Comparison of ENCODE assay signal across 17 cellular contexts in genomic region chr11:74697722-74698121, GRCh38. TPM values are rescaled to one million over a fixed set of nuclear protein-coding genes. Genes with fewer than 3 reads are reported as not detected.
DNase-seq lines count a peak whose midpoint lies in the region; ATAC-seq, FAIRE-seq and TF ChIP-seq lines count a peak whose summit lies in the region.
"Had no signal": no experiment of that assay in that cellular context is flagged by ENCODE, and none has a peak within 500 bp of the region (broad histone marks: within the 10 kb centered on the region; RNA-seq: fewer than 3 reads in every experiment).

No MANE protein-coding gene starts in this region.

- H3K4me1 ChIP-seq in Peyer's patch (peaks cover 0 to 15% (median 0%) of the 10 kb centered on the region in 4 donors), colonic mucosa (no peaks in the 10 kb centered on the region), thoracic aorta (ENCODE audit: control insufficient read depth in 1 of 2, low read depth in 2 of 2) (peaks cover 16 to 26% of the 10 kb centered on the region in 2 donors)
- H3K4me1 ChIP-seq in CD4-positive, alpha-beta memory T cell (ENCODE audit: insufficient read depth, low read length): no peaks in the 10 kb centered on the region

- H3K4me3 ChIP-seq in Peyer's patch: no peak overlapping the region
- H3K4me3 ChIP-seq in colonic mucosa: no peak overlapping the region
- peak overlapping the region; percentile 62 for H3K4me3 ChIP-seq in thoracic aorta
- H3K4me3 ChIP-seq in CD4-positive, alpha-beta memory T cell (ENCODE audit: low read length in 2 of 2): no peak overlapping the region
- H3K4me3 ChIP-seq: SJSA1 had no signal

- ATAC-seq in thoracic aorta (ENCODE audit: insufficient number of reproducible peaks, low FRiP score, low read depth) (no peak), GM18502 (IDR thresholded peaks at IDR 0.05; ENCODE audit: poor library complexity, unreplicated experiment) (no peak)
- ATAC-seq: activated T-helper 17 cell treated with anti-CD3 and anti-CD28 coated beads, Interleukin-2, amount 50 U/mL, for 72 hours; natural killer cell; stimulated activated naive CD8-positive, alpha-beta T cell treated with anti-CD3 and anti-CD28 coated beads, Interleukin-15, Interleukin-2, amounts not matched to agents 100 U/mL and 50 U/mL, for 24 hours had no signal

- H3K4me1 Mint-ChIP-seq in CD4-positive, alpha-beta memory T cell: peaks cover 0 to 5% (median 2%) of the 10 kb centered on the region in 4 donors
- H3K4me1 Mint-ChIP-seq: activated CD4-positive, alpha-beta memory T cell treated with anti-CD3 and anti-CD28 coated beads, Interleukin-2, amount 10 ng/mL, durations not matched to agents 7 days and 5 days; activated T-helper 17 cell treated with anti-CD3 and anti-CD28 coated beads, Interleukin-2, amount 50 U/mL, for 72 hours; natural killer cell had no signal

- H3K9me3 ChIP-seq in Peyer's patch: no peaks in the 10 kb centered on the region
- H3K9me3 ChIP-seq in colonic mucosa: no peaks in the 10 kb centered on the region
- no peaks in the 10 kb centered on the region for H3K9me3 ChIP-seq in thoracic aorta
- H3K9me3 ChIP-seq in CD4-positive, alpha-beta memory T cell (ENCODE audit: control insufficient read depth in 1 of 2, low read length in 2 of 2): no peaks in the 10 kb centered on the region
- H3K9me3 ChIP-seq: SJSA1 had no signal

- POLR2A ChIA-PET in CD4-positive, alpha-beta memory T cell (lab: Charles Lee; ENCODE audit: partially characterized antibody): no interaction called here

- H3K36me3 Mint-ChIP-seq in CD4-positive, alpha-beta memory T cell: no peaks in the 10 kb centered on the region
- H3K36me3 Mint-ChIP-seq: natural killer cell had no signal

- peaks cover 7 to 10% of the 10 kb centered on the region in 2 donors for H3K27me3 Mint-ChIP-seq in CD4-positive, alpha-beta memory T cell

- H3K36me3 ChIP-seq in Peyer's patch: no peaks in the 10 kb centered on the region
- no peaks in the 10 kb centered on the region for H3K36me3 ChIP-seq in colonic mucosa
- no peaks in the 10 kb centered on the region for H3K36me3 ChIP-seq in thoracic aorta
- no peaks in the 10 kb centered on the region for H3K36me3 ChIP-seq in CD4-positive, alpha-beta memory T cell (ENCODE audit: insufficient read depth, low read length)
- H3K36me3 ChIP-seq: SJSA1 had no signal

- FAIRE-seq in H54 (lab: Jason Lieb, UNC): no peak
- FAIRE-seq: endometrium, islet of Langerhans had no signal

- TF ChIP-seq POLR2A in Peyer's patch (IDR thresholded peaks at IDR 0.05) (no peak), H54 (IDR thresholded peaks at IDR 0.05; ENCODE audit: low read depth, low read length) (no peak)

- CTCF ChIA-PET in CD4-positive, alpha-beta memory T cell (lab: Charles Lee; ENCODE audit: partially characterized antibody): no interaction called here

- H3K9ac ChIP-seq in colonic mucosa (ENCODE audit: low read depth in 2 of 2, low read length in 2 of 2): peak overlapping the region in 1 of 2 donors; percentile 35

- DNase-seq in Peyer's patch (no peak), colonic mucosa (no peak), mucosa of gallbladder (ENCODE audit: low spot score) (peak; percentile 59), thoracic aorta (ENCODE audit: low spot score) (no peak), H54 (ENCODE audit: insufficient read length, low spot score) (no peak)
- DNase-seq in CD4-positive, alpha-beta memory T cell: no peak
- DNase-seq: activated CD4-positive, alpha-beta memory T cell treated with anti-CD3 and anti-CD28 coated beads, Interleukin-2, amount 10 ng/mL, durations not matched to agents 7 days and 5 days; DMS53; HCEC 1CT; natural killer cell; NCI-H1092 treated with DMSO at 0.1 percent for 48 hours; stimulated activated naive CD8-positive, alpha-beta T cell treated with anti-CD3 and anti-CD28 coated beads, Interleukin-15, Interleukin-2, amounts not matched to agents 100 U/mL and 50 U/mL, for 24 hours had no signal

- H3K4me3 Mint-ChIP-seq in CD4-positive, alpha-beta memory T cell: no peak overlapping the region
- H3K4me3 Mint-ChIP-seq: activated CD4-positive, alpha-beta memory T cell treated with anti-CD3 and anti-CD28 coated beads, Interleukin-2, amount 10 ng/mL, durations not matched to agents 7 days and 5 days; activated T-helper 17 cell treated with anti-CD3 and anti-CD28 coated beads, Interleukin-2, amount 50 U/mL, for 72 hours; natural killer cell had no signal

- no peak for TF ChIP-seq CTCF in Peyer's patch (IDR thresholded peaks at IDR 0.05)
- TF ChIP-seq CTCF in colonic mucosa (IDR thresholded peaks at IDR 0.05): no peak
- TF ChIP-seq CTCF in thoracic aorta (IDR thresholded peaks at IDR 0.05): no peak

- intact Hi-C loops in colonic mucosa (cut with DNase I): no loop called here
- intact Hi-C loops in CD4-positive, alpha-beta memory T cell (cut with micrococcal nuclease): no loop called here

- H3K9me3 Mint-ChIP-seq in CD4-positive, alpha-beta memory T cell: no peaks in the 10 kb centered on the region
- H3K9me3 Mint-ChIP-seq: activated CD4-positive, alpha-beta memory T cell treated with anti-CD3 and anti-CD28 coated beads, Interleukin-2, amount 10 ng/mL, durations not matched to agents 7 days and 5 days; activated T-helper 17 cell treated with anti-CD3 and anti-CD28 coated beads, Interleukin-2, amount 50 U/mL, for 72 hours; natural killer cell had no signal

- no peaks in the 10 kb centered on the region for H3K27me3 ChIP-seq in Peyer's patch
- H3K27me3 ChIP-seq in colonic mucosa: no peaks in the 10 kb centered on the region
- no peaks in the 10 kb centered on the region for H3K27me3 ChIP-seq in thoracic aorta (replicated peaks; ENCODE audit: insufficient read depth)
- H3K27me3 ChIP-seq in CD4-positive, alpha-beta memory T cell (ENCODE audit: insufficient read depth, low read length): no peaks in the 10 kb centered on the region
- H3K27me3 ChIP-seq: SJSA1 had no signal

- H3K27ac Mint-ChIP-seq in CD4-positive, alpha-beta memory T cell: no peak overlapping the region
- H3K27ac Mint-ChIP-seq: activated CD4-positive, alpha-beta memory T cell treated with anti-CD3 and anti-CD28 coated beads, Interleukin-2, amount 10 ng/mL, durations not matched to agents 7 days and 5 days; activated T-helper 17 cell treated with anti-CD3 and anti-CD28 coated beads, Interleukin-2, amount 50 U/mL, for 72 hours; natural killer cell had no signal

- H3K27ac ChIP-seq in Peyer's patch (peak overlapping the region; percentile 36 to 85 (median 58)), colonic mucosa (peak overlapping the region; percentile 49), thoracic aorta (peak overlapping the region; percentile 74 to 82)
- H3K27ac ChIP-seq in CD4-positive, alpha-beta memory T cell (ENCODE audit: low read depth, low read length): no peak overlapping the region
- H3K27ac ChIP-seq: SJSA1 had no signal

RNA-seq across cellular contexts. Expression of gene CHRDL2, which starts 33.5 kb away (rescaled TPM):
- total RNA-seq in Peyer's patch (not detected), colonic mucosa (10 to 100 TPM in 1 of 2 donors, under 1 TPM in 1; 0.42 to 26.5 TPM), mucosa of gallbladder (312 TPM), thoracic aorta (1 to 10 TPM in 1 of 2 donors, not detected in 1; 1.9 TPM)
- total RNA-seq in CD4-positive, alpha-beta memory T cell: not detected
- polyA plus RNA-seq in CD4-positive, alpha-beta memory T cell: not detected
- total RNA-seq: activated CD4-positive, alpha-beta memory T cell treated with anti-CD3 and anti-CD28 coated beads, Interleukin-2, amount 10 ng/mL, durations not matched to agents 7 days and 5 days; activated T-helper 17 cell treated with anti-CD3 and anti-CD28 coated beads, Interleukin-2, amount 50 U/mL, for 72 hours; natural killer cell; SJSA1 had no signal

RNA-seq across cellular contexts. Expression of gene RNF169, which starts 50.9 kb away (rescaled TPM):
- total RNA-seq in Peyer's patch (10 to 100 TPM; 14.2 to 33.8 (median 19.2) TPM), colonic mucosa (10 to 100 TPM; 12.4 to 13.2 TPM), mucosa of gallbladder (19.8 TPM), thoracic aorta (10 to 100 TPM; 22.1 to 30.1 TPM)
- total RNA-seq in CD4-positive, alpha-beta memory T cell: 10 to 100 TPM; 24.6 to 25.0 TPM
- 1 to 10 TPM in 1 of 2 donors, under 1 TPM in 1; 0.13 to 1.8 TPM for polyA plus RNA-seq in CD4-positive, alpha-beta memory T cell

Comparison
In these comparisons a context has a peak if more than half of its experiments do, and no peak if none do; other contexts are left out.
1. RNA of gene CHRDL2, which starts 33.5 kb away (total RNA-seq): 312 TPM in mucosa of gallbladder (single experiment); 0.42 to 26.5 TPM in colonic mucosa, 1.9 TPM in thoracic aorta, not detected in Peyer's patch and not detected in CD4-positive, alpha-beta memory T cell; every median in the first group is over 10 times any median in the second.